In genomic region chr14:103408491-103409155, GRCh38 we compare ENCODE assay signal across 16 cellular contexts. TPM values are rescaled to one million over a fixed set of nuclear protein-coding genes. Genes with fewer than 3 reads are reported as not detected.
DNase-seq lines count a peak whose midpoint lies in the region; ATAC-seq and TF ChIP-seq lines count a peak whose summit lies in the region.
"Had no signal": no experiment of that assay in that cellular context is flagged by ENCODE, and none has a peak within 500 bp of the region (broad histone marks: within the 10 kb centered on the region; RNA-seq: fewer than 3 reads in every experiment).

No MANE protein-coding gene starts in this region.

- intact Hi-C loops in thyroid gland (cut with DNase I) = no loop called here
- intact Hi-C loops in CD4-positive, alpha-beta T cell (cut with DNase I, micrococcal nuclease) = loop anchor here in 1 of 2 experiments (10.0 kb wide), 1 partner anchor 46 kb away; no protein-coding TSS in a partner anchor

- no peak for ATAC-seq in CD4-positive, alpha-beta T cell (ENCODE audit: poor library complexity)
- ATAC-seq in HG03139 (IDR thresholded peaks at IDR 0.05; ENCODE audit: unreplicated experiment) = no peak
- ATAC-seq: naive thymus-derived CD4-positive, alpha-beta T cell; stimulated activated naive CD8-positive, alpha-beta T cell treated with anti-CD3 and anti-CD28 coated beads, Interleukin-15, Interleukin-2, amounts not matched to agents 100 U/mL and 50 U/mL, for 24 hours had no signal

- no peak overlapping the region for H3K14ac ChIP-seq in mesenchymal stem cell (ENCODE audit: low read length in 2 of 2)

- no peak for TF ChIP-seq CTCF in choroid plexus epithelial cell (conservative IDR thresholded peaks at IDR 0.05; ENCODE audit: low read depth, low read length)
- no peak for TF ChIP-seq CTCF in thyroid gland (IDR thresholded peaks at IDR 0.05)
- no peak for TF ChIP-seq CTCF in CD4-positive, alpha-beta T cell (IDR thresholded peaks at IDR 0.05)

- no peaks in the 10 kb centered on the region for H3K9me3 ChIP-seq in mesenchymal stem cell (ENCODE audit: control insufficient read depth, low read length)
- H3K9me3 ChIP-seq in thyroid gland = no peaks in the 10 kb centered on the region
- H3K9me3 ChIP-seq in CD4-positive, alpha-beta T cell (ENCODE audit: control insufficient read depth, low read length) = no peaks in the 10 kb centered on the region
- H3K9me3 ChIP-seq: HAP-1 had no signal

- no peak overlapping the region for H2BK12ac ChIP-seq in mesenchymal stem cell (ENCODE audit: low read length in 2 of 2)

- H3K79me1 ChIP-seq in mesenchymal stem cell (replicated peaks; ENCODE audit: low read length, poor library complexity, severe bottlenecking) = peaks cover 7% of the 10 kb centered on the region

- no peak overlapping the region for H2AFZ ChIP-seq in mesenchymal stem cell (ENCODE audit: low read depth, low read length)

- H2BK5ac ChIP-seq in mesenchymal stem cell (ENCODE audit: low read depth, low read length, poor library complexity, severe bottlenecking) = no peak overlapping the region

- H3K36me3 ChIP-seq in mesenchymal stem cell (ENCODE audit: control insufficient read depth in 1 of 2, insufficient read depth in 2 of 2, low read depth in 1 of 2, low read length in 2 of 2) (peaks cover 24 to 49% of the 10 kb centered on the region in 2 experiments), thyroid gland (peaks cover 12% of the 10 kb centered on the region in 2 donors)

- no peak overlapping the region for H3K27ac ChIP-seq in mesenchymal stem cell (ENCODE audit: low read length, poor library complexity, severe bottlenecking)
- H3K27ac ChIP-seq in thyroid gland = peak overlapping the region in 2 of 3 donors; percentile 47 to 49
- H3K27ac ChIP-seq in CD4-positive, alpha-beta T cell (ENCODE audit: low read depth, low read length) = no peak overlapping the region

- H3K9ac ChIP-seq in mesenchymal stem cell (ENCODE audit: low read length) = no peak overlapping the region

- H2AK5ac ChIP-seq in mesenchymal stem cell (ENCODE audit: low read length, severe bottlenecking) = no peak overlapping the region

- no peak overlapping the region for H3K4me3 Mint-ChIP-seq in CD4-positive, alpha-beta T cell
- H3K4me3 Mint-ChIP-seq: activated naive CD8-positive, alpha-beta T cell treated with anti-CD3 and anti-CD28 coated beads, Interleukin-2, amount 10 ng/mL, durations not matched to agents 7 days and 5 days; immature natural killer cell; naive thymus-derived CD4-positive, alpha-beta T cell had no signal

- H3K4me3 ChIP-seq in choroid plexus epithelial cell (ENCODE audit: low read depth, low read length) (no peak overlapping the region), mesenchymal stem cell (ENCODE audit: insufficient read depth in 1 of 2, low read depth in 1 of 2, low read length in 2 of 2) (no peak overlapping the region), thyroid gland (replicated peaks in 1 of 3) (no peak overlapping the region)
- H3K4me3 ChIP-seq: HAP-1 had no signal

- POLR2A ChIA-PET in CD4-positive, alpha-beta T cell (lab: Charles Lee) = no interaction called here

- no peak overlapping the region for H3K18ac ChIP-seq in mesenchymal stem cell (ENCODE audit: low read depth in 1 of 2, low read length in 2 of 2)

- 78% methylated on average over 5 of the region's 7 CpGs for WGBS in mesenchymal stem cell
- 55 to 70% methylated on average over 7 of the region's 7 CpGs for WGBS in thyroid gland, 2 donors

- H4K91ac ChIP-seq in mesenchymal stem cell (ENCODE audit: low read length) = no peak overlapping the region

- no peak for TF ChIP-seq POLR2A in thyroid gland (IDR thresholded peaks at IDR 0.05)

- H3K27me3 ChIP-seq in mesenchymal stem cell (ENCODE audit: control insufficient read depth in 1 of 2, insufficient read depth in 1 of 2, low read length in 2 of 2) (no peaks in the 10 kb centered on the region), thyroid gland (no peaks in the 10 kb centered on the region)
- no peaks in the 10 kb centered on the region for H3K27me3 ChIP-seq in CD4-positive, alpha-beta T cell (ENCODE audit: control insufficient read depth, insufficient read depth, low read length)

- H2BK120ac ChIP-seq in mesenchymal stem cell (ENCODE audit: low read depth, low read length) = no peak overlapping the region

- no peak overlapping the region for H3K27ac Mint-ChIP-seq in CD4-positive, alpha-beta T cell
- H3K27ac Mint-ChIP-seq: activated naive CD8-positive, alpha-beta T cell treated with anti-CD3 and anti-CD28 coated beads, Interleukin-2, amount 10 ng/mL, durations not matched to agents 7 days and 5 days had no signal

- no peak overlapping the region for H3K23ac ChIP-seq in mesenchymal stem cell (ENCODE audit: low read length in 2 of 2)

- no peak overlapping the region for H4K8ac ChIP-seq in mesenchymal stem cell (ENCODE audit: low read length)

- peaks cover 31% of the 10 kb centered on the region for H3K4me1 Mint-ChIP-seq in CD4-positive, alpha-beta T cell (ENCODE audit: low read depth)

- H3K36me3 Mint-ChIP-seq in CD4-positive, alpha-beta T cell (ENCODE audit: low read depth) = peaks cover 75% of the 10 kb centered on the region

- no peak overlapping the region for H3K4me2 ChIP-seq in mesenchymal stem cell (ENCODE audit: low read length, poor library complexity, severe bottlenecking)

- H3K27me3 Mint-ChIP-seq in CD4-positive, alpha-beta T cell = no peaks in the 10 kb centered on the region
- H3K27me3 Mint-ChIP-seq: activated naive CD8-positive, alpha-beta T cell treated with anti-CD3 and anti-CD28 coated beads, Interleukin-2, amount 10 ng/mL, durations not matched to agents 7 days and 5 days; naive thymus-derived CD4-positive, alpha-beta T cell had no signal

- H3K4me1 ChIP-seq in mesenchymal stem cell (ENCODE audit: control insufficient read depth, insufficient read depth, low read depth, low read length) (peaks cover 2% of the 10 kb centered on the region), thyroid gland (peaks cover 22 to 29% of the 10 kb centered on the region in 2 donors)

- H2BK15ac ChIP-seq in mesenchymal stem cell (ENCODE audit: low read depth, poor library complexity, severe bottlenecking) = no peak overlapping the region

- no peaks in the 10 kb centered on the region for H3K9me3 Mint-ChIP-seq in CD4-positive, alpha-beta T cell
- H3K9me3 Mint-ChIP-seq: activated naive CD8-positive, alpha-beta T cell treated with anti-CD3 and anti-CD28 coated beads, Interleukin-2, amount 10 ng/mL, durations not matched to agents 7 days and 5 days; immature natural killer cell; naive thymus-derived CD4-positive, alpha-beta T cell had no signal

- H3K4ac ChIP-seq in mesenchymal stem cell (ENCODE audit: low read depth in 1 of 2, low read length in 2 of 2) = no peak overlapping the region

- CTCF ChIA-PET in CD4-positive, alpha-beta T cell (lab: Charles Lee) = interaction anchor here (0.7 kb wide), 1 partner anchor 18 kb away, joined by 3 read pairs; no protein-coding TSS in a partner anchor

- DNase-seq in NCI-H82 (lab: John Stamatoyannopoulos, UW) (peak; percentile 52), NCI-H82 treated with DMSO at 0.1 percent for 48 hours (lab: John Stamatoyannopoulos, UW; ENCODE audit: unreplicated experiment) (no peak), choroid plexus epithelial cell (ENCODE audit: low read depth) (peak; percentile 71), mesenchymal stem cell (peak; percentile 26), thyroid gland (peak; percentile 20 to 24), NCI-H1048 (lab: John Stamatoyannopoulos, UW) (no peak)
- DNase-seq in CD4-positive, alpha-beta T cell = no peak
- DNase-seq: 8988T; activated CD8-positive, alpha-beta memory T cell treated with anti-CD3 and anti-CD28 coated beads, Interleukin-2, amount 50 U/mL, for 48 hours; activated naive CD8-positive, alpha-beta T cell treated with anti-CD3 and anti-CD28 coated beads, Interleukin-2, amount 10 ng/mL, durations not matched to agents 7 days and 5 days; immature natural killer cell; MV-4-11; naive thymus-derived CD4-positive, alpha-beta T cell; stimulated activated naive CD8-positive, alpha-beta T cell treated with anti-CD3 and anti-CD28 coated beads, Interleukin-15, Interleukin-2, amounts not matched to agents 100 U/mL and 50 U/mL, for 24 hours had no signal

RNA-seq across cellular contexts. Expression of gene MARK3, which starts 23.4 kb away (rescaled TPM):
- 51.9 TPM for polyA plus RNA-seq in mesenchymal stem cell (2013, experiment 1 of 2)
- 50.3 TPM for polyA plus RNA-seq in mesenchymal stem cell (2013, experiment 2 of 2)
- 100 to 1,000 TPM; 105 to 164 (median 114) TPM for total RNA-seq in thyroid gland
- 100 to 1,000 TPM; 107 TPM for total RNA-seq in CD4-positive, alpha-beta T cell

Comparison
In these comparisons a context has a peak if more than half of its experiments do, and no peak if none do; other contexts are left out.
1. DNase-seq: peak in NCI-H82 (single experiment), choroid plexus epithelial cell (single experiment), mesenchymal stem cell (single experiment) and thyroid gland (2 of 2); none in NCI-H82 treated with DMSO at 0.1 percent for 48 hours (single experiment), CD4-positive, alpha-beta T cell (0 of 10) and NCI-H1048 (single experiment).
2. H3K27ac ChIP-seq: peak in thyroid gland (2 of 3); none in mesenchymal stem cell (single experiment) and CD4-positive, alpha-beta T cell (single experiment).